2 cellular contexts compared by ENCODE assay signal in the genomic region with DNA sequence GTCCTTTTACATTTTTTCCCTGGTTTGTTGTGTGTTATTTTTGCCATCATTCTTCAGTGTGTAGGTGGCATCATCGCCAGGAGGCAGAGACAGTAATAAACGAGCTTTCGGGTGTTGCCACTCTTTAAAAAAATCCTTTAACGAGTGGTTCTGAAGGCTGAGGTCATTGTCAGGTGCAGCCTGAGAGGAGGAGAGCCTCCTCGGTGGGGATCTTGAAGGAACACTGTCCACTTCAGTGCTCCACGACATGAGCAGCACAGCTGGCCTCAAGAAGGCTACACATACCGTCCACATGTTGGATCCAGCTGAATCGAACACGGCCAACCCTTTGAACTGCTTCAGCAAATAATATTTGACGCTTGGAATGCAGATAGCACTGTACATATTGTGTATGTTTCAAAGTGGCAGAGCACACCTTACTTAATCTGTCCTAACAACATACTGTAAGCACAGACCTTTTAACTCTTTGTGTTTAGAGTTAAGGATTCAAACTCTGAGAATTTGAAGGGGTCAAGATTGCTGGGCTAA.
A peak's percentile ranks its signal among the peaks of the same experiment; 100 is the strongest.
TF ChIP-seq lines count a peak whose summit lies in the region.

No MANE protein-coding gene starts in this region.

TF ChIP-seq in HepG2, 621 proteins besides CTCF, POLR2A, EP300 and RAD21 (continues in another document):
- TF ChIP-seq HIVEP1 (CRISPR knock-in tag; IDR thresholded peaks at IDR 0.05) (no peak), ZNF772 (CRISPR knock-in tag; IDR thresholded peaks at IDR 0.05) (no peak; the same call in 1 of the 2 replicates), ZNF782 (CRISPR knock-in tag; IDR thresholded peaks at IDR 0.05; ENCODE audit: borderline replicate concordance) (peak; percentile 86; the same call in 1 of the 2 replicates), STAG1 (CRISPR knock-in tag; IDR thresholded peaks at IDR 0.05) (peak; percentile 48), ZNF839 (CRISPR knock-in tag; IDR thresholded peaks at IDR 0.05; ENCODE audit: borderline replicate concordance) (no peak), ZNF180 (CRISPR knock-in tag; IDR thresholded peaks at IDR 0.05; ENCODE audit: borderline replicate concordance, low read depth) (no peak), SNRNP70 (IDR thresholded peaks at IDR 0.05; ENCODE audit: low read depth, low read length) (no peak), ZNF883 (CRISPR knock-in tag; IDR thresholded peaks at IDR 0.05; ENCODE audit: not compliant biosample characterization) (no peak), ZNF746 (CRISPR knock-in tag; IDR thresholded peaks at IDR 0.05) (peak; percentile 64), KAT7 (CRISPR knock-in tag; IDR thresholded peaks at IDR 0.05; ENCODE audit: borderline replicate concordance) (no peak), RNF2 (conservative IDR thresholded peaks at IDR 0.05; ENCODE audit: low read depth) (0 out of 2 replicates have a peak, but pooled peaks have one; percentile 61), CCAR2 (optimal IDR thresholded peaks at IDR 0.05; ENCODE audit: low read depth, low read length) (no peak), NR2F1 (CRISPR knock-in tag; IDR thresholded peaks at IDR 0.05) (peak; percentile 48 to 50; a peak in 1 of 4 replicates)
- TF ChIP-seq, protein P1, sequence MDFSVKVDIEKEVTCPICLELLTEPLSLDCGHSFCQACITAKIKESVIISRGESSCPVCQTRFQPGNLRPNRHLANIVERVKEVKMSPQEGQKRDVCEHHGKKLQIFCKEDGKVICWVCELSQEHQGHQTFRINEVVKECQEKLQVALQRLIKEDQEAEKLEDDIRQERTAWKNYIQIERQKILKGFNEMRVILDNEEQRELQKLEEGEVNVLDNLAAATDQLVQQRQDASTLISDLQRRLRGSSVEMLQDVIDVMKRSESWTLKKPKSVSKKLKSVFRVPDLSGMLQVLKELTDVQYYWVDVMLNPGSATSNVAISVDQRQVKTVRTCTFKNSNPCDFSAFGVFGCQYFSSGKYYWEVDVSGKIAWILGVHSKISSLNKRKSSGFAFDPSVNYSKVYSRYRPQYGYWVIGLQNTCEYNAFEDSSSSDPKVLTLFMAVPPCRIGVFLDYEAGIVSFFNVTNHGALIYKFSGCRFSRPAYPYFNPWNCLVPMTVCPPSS (IDR thresholded peaks at IDR 0.05), result no peak
- TF ChIP-seq, protein P2, sequence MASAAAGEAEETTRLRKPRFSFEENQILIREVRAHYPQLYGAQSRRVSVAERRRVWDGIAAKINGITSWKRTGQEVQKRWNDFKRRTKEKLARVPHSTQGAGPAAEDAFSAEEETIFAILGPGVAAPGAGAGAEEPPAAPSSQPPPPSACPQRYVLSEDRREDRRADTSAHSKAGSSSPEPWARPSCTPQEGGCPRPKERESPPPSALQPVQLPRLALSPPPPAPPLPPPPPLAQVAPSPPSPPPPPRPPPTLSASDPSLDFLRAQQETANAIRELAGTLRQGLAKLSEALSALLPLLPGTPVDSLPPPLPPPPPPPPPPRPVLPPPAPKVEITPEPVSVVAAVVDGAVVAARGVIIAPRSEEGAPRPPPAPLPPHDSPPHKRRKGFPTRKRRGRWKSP (CRISPR knock-in tag; IDR thresholded peaks at IDR 0.05), result peak; percentile 82; the same call in 1 of the 2 replicates
- TF ChIP-seq, protein P3, sequence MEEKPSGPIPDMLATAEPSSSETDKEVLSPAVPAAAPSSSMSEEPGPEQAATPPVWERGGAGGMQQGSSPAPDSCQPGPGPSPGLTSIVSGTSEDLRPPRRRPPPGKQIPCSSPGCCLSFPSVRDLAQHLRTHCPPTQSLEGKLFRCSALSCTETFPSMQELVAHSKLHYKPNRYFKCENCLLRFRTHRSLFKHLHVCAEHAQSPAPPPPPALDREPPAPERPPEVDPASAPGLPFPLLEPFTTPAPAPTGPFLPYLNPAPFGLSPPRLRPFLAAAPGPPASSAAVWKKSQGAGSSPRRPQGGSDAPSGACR (CRISPR knock-in tag; IDR thresholded peaks at IDR 0.05), result peak; percentile 78; the same call in 1 of the 2 replicates
- TF ChIP-seq, protein P4, sequence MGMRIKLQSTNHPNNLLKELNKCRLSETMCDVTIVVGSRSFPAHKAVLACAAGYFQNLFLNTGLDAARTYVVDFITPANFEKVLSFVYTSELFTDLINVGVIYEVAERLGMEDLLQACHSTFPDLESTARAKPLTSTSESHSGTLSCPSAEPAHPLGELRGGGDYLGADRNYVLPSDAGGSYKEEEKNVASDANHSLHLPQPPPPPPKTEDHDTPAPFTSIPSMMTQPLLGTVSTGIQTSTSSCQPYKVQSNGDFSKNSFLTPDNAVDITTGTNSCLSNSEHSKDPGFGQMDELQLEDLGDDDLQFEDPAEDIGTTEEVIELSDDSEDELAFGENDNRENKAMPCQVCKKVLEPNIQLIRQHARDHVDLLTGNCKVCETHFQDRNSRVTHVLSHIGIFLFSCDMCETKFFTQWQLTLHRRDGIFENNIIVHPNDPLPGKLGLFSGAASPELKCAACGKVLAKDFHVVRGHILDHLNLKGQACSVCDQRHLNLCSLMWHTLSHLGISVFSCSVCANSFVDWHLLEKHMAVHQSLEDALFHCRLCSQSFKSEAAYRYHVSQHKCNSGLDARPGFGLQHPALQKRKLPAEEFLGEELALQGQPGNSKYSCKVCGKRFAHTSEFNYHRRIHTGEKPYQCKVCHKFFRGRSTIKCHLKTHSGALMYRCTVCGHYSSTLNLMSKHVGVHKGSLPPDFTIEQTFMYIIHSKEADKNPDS (CRISPR knock-in tag; IDR thresholded peaks at IDR 0.05), result no peak
- TF ChIP-seq, protein P5, sequence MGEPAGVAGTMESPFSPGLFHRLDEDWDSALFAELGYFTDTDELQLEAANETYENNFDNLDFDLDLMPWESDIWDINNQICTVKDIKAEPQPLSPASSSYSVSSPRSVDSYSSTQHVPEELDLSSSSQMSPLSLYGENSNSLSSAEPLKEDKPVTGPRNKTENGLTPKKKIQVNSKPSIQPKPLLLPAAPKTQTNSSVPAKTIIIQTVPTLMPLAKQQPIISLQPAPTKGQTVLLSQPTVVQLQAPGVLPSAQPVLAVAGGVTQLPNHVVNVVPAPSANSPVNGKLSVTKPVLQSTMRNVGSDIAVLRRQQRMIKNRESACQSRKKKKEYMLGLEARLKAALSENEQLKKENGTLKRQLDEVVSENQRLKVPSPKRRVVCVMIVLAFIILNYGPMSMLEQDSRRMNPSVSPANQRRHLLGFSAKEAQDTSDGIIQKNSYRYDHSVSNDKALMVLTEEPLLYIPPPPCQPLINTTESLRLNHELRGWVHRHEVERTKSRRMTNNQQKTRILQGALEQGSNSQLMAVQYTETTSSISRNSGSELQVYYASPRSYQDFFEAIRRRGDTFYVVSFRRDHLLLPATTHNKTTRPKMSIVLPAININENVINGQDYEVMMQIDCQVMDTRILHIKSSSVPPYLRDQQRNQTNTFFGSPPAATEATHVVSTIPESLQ (CRISPR knock-in tag; conservative IDR thresholded peaks at IDR 0.05), result no peak
- TF ChIP-seq, protein P6, sequence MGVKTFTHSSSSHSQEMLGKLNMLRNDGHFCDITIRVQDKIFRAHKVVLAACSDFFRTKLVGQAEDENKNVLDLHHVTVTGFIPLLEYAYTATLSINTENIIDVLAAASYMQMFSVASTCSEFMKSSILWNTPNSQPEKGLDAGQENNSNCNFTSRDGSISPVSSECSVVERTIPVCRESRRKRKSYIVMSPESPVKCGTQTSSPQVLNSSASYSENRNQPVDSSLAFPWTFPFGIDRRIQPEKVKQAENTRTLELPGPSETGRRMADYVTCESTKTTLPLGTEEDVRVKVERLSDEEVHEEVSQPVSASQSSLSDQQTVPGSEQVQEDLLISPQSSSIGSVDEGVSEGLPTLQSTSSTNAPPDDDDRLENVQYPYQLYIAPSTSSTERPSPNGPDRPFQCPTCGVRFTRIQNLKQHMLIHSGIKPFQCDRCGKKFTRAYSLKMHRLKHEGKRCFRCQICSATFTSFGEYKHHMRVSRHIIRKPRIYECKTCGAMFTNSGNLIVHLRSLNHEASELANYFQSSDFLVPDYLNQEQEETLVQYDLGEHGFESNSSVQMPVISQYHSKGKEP (CRISPR knock-in tag; IDR thresholded peaks at IDR 0.05), result no peak

TF ChIP-seq in WTC11, 78 proteins besides CTCF, POLR2A, EP300 and RAD21:
- TF ChIP-seq RELA (CRISPR knock-in tag; IDR thresholded peaks at IDR 0.05; ENCODE audit: borderline replicate concordance) (no peak), ZNF263 (CRISPR knock-in tag; IDR thresholded peaks at IDR 0.05; ENCODE audit: low read depth) (no peak), GABPB1 (CRISPR knock-in tag; IDR thresholded peaks at IDR 0.05) (peak; percentile 64), ETV6 (CRISPR knock-in tag; IDR thresholded peaks at IDR 0.05) (no peak)
- TF ChIP-seq, protein P7, sequence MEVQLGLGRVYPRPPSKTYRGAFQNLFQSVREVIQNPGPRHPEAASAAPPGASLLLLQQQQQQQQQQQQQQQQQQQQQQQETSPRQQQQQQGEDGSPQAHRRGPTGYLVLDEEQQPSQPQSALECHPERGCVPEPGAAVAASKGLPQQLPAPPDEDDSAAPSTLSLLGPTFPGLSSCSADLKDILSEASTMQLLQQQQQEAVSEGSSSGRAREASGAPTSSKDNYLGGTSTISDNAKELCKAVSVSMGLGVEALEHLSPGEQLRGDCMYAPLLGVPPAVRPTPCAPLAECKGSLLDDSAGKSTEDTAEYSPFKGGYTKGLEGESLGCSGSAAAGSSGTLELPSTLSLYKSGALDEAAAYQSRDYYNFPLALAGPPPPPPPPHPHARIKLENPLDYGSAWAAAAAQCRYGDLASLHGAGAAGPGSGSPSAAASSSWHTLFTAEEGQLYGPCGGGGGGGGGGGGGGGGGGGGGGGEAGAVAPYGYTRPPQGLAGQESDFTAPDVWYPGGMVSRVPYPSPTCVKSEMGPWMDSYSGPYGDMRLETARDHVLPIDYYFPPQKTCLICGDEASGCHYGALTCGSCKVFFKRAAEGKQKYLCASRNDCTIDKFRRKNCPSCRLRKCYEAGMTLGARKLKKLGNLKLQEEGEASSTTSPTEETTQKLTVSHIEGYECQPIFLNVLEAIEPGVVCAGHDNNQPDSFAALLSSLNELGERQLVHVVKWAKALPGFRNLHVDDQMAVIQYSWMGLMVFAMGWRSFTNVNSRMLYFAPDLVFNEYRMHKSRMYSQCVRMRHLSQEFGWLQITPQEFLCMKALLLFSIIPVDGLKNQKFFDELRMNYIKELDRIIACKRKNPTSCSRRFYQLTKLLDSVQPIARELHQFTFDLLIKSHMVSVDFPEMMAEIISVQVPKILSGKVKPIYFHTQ (CRISPR knock-in tag; IDR thresholded peaks at IDR 0.05), result no peak
TF ChIP-seq in WTC11: peak in this region for 1.
